2 cellular contexts compared by ENCODE assay signal in genomic region chr3:70876154-70876553, GRCh38.
TF ChIP-seq lines count a peak whose summit lies in the region.

No MANE protein-coding gene starts in this region.

TF ChIP-seq in A549, 52 proteins besides CTCF, POLR2A, EP300 and RAD21 (continued from another document):
- 0 out of 4 replicates have a peak, but pooled peaks of 1 of the 2 experiments have one; percentile 6 for TF ChIP-seq CEBPB (IDR thresholded peaks at IDR 0.05)

TF ChIP-seq in WTC11, 78 proteins besides CTCF, POLR2A, EP300 and RAD21 (continued from another document):
- no peak for TF ChIP-seq STAT6 (CRISPR knock-in tag; conservative IDR thresholded peaks at IDR 0.05; ENCODE audit: low read depth)
- no peak for TF ChIP-seq ZNF138 (CRISPR knock-in tag; conservative IDR thresholded peaks at IDR 0.05)
- no peak for TF ChIP-seq NR3C1 (CRISPR knock-in tag; conservative IDR thresholded peaks at IDR 0.05; ENCODE audit: low read depth)
- no peak for TF ChIP-seq E2F5 (CRISPR knock-in tag; IDR thresholded peaks at IDR 0.05)
- TF ChIP-seq E2F1 (CRISPR knock-in tag; IDR thresholded peaks at IDR 0.05): no peak
- TF ChIP-seq, protein P1, sequence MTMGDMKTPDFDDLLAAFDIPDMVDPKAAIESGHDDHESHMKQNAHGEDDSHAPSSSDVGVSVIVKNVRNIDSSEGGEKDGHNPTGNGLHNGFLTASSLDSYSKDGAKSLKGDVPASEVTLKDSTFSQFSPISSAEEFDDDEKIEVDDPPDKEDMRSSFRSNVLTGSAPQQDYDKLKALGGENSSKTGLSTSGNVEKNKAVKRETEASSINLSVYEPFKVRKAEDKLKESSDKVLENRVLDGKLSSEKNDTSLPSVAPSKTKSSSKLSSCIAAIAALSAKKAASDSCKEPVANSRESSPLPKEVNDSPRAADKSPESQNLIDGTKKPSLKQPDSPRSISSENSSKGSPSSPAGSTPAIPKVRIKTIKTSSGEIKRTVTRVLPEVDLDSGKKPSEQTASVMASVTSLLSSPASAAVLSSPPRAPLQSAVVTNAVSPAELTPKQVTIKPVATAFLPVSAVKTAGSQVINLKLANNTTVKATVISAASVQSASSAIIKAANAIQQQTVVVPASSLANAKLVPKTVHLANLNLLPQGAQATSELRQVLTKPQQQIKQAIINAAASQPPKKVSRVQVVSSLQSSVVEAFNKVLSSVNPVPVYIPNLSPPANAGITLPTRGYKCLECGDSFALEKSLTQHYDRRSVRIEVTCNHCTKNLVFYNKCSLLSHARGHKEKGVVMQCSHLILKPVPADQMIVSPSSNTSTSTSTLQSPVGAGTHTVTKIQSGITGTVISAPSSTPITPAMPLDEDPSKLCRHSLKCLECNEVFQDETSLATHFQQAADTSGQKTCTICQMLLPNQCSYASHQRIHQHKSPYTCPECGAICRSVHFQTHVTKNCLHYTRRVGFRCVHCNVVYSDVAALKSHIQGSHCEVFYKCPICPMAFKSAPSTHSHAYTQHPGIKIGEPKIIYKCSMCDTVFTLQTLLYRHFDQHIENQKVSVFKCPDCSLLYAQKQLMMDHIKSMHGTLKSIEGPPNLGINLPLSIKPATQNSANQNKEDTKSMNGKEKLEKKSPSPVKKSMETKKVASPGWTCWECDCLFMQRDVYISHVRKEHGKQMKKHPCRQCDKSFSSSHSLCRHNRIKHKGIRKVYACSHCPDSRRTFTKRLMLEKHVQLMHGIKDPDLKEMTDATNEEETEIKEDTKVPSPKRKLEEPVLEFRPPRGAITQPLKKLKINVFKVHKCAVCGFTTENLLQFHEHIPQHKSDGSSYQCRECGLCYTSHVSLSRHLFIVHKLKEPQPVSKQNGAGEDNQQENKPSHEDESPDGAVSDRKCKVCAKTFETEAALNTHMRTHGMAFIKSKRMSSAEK (CRISPR knock-in tag; IDR thresholded peaks at IDR 0.05; ENCODE audit: borderline replicate concordance): no peak
- TF ChIP-seq AFF4 (CRISPR knock-in tag; IDR thresholded peaks at IDR 0.05; ENCODE audit: borderline replicate concordance): no peak
- TF ChIP-seq HMGA2 (CRISPR knock-in tag; IDR thresholded peaks at IDR 0.05): no peak
